Comparison of ENCODE assay signal across 11 cellular contexts in the genomic region with DNA sequence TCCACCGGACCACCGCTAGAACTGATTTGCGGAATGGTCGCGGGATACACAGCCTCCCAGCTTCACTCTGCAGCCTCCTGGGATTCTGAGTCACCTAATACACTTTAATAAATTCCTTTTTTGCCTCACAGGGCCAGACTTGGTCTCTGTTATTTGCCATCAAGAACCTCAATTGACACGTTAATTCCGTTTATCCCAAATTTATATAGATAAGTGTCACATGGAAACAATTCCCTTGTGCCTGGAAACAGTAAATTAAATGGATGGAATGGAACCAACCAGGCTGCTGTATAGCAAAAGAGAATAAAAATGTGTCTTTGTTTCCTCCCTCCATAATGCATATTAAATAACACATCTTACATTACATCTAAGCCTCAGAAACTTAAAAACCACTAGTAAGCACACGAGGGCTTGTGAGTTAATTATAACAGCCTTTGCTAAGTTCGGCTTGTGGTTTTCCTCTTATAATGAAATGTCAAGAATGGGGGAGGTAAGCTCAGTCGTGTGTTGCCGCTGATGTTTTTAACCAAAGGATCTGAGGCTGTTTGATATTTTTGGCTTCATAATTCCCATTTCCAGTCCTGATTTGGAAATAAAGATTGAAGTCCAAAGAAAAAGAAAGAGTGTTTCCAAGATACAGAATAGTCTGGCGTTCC. TPM values are rescaled to one million over a fixed set of nuclear protein-coding genes. Genes with fewer than 3 reads are reported as not detected.
DNase-seq lines count a peak whose midpoint lies in the region; ATAC-seq and TF ChIP-seq lines count a peak whose summit lies in the region.
"Had no signal": no experiment of that assay in that cellular context is flagged by ENCODE, and none has a peak within 500 bp of the region (broad histone marks: within the 10 kb centered on the region; RNA-seq: fewer than 3 reads in every experiment).

No MANE protein-coding gene starts in this region.

- H3K27me3 ChIP-seq in sigmoid colon, result peaks cover 0 to 8% (median 0%) of the 10 kb centered on the region in 3 donors
- H3K27me3 ChIP-seq: upper lobe of left lung had no signal

- ATAC-seq in GM18909 (IDR thresholded peaks at IDR 0.05; ENCODE audit: poor library complexity, unreplicated experiment) (peak; percentile 60), HG02938 (IDR thresholded peaks at IDR 0.05; ENCODE audit: unreplicated experiment) (peak; percentile 47)
- ATAC-seq in stimulated activated memory B cell treated with anti-CD40 and anti-IgM and Interleukin-4, amounts not matched to agents 10 μg/mL and 1 μg/mL and 100 μg/mL, for 72 hours, result peak; percentile 75
- ATAC-seq in activated CD4-positive, CD25-positive, alpha-beta regulatory T cell treated with anti-CD3 and anti-CD28 coated beads, Interleukin-2, amount 50 U/mL, for 24 hours, result no peak

- peaks cover 11% of the 10 kb centered on the region for H3K36me3 Mint-ChIP-seq in stimulated activated memory B cell treated with anti-CD40 and anti-IgM and Interleukin-4, amounts not matched to agents 10 μg/mL and 1 μg/mL and 100 μg/mL, for 72 hours

- H3K27ac ChIP-seq in sigmoid colon, result no peak overlapping the region
- H3K27ac ChIP-seq: upper lobe of left lung had no signal

- intact Hi-C loops in sigmoid colon (cut with DNase I), result loop anchor here (5.0 kb wide), 1 partner anchor 49 kb away; no protein-coding TSS in a partner anchor

- no peak for TF ChIP-seq POLR2A in sigmoid colon (IDR thresholded peaks at IDR 0.05)

- peak overlapping the region; percentile 58 for H3K4me3 Mint-ChIP-seq in stimulated activated memory B cell treated with anti-CD40 and anti-IgM and Interleukin-4, amounts not matched to agents 10 μg/mL and 1 μg/mL and 100 μg/mL, for 72 hours

- peaks cover 9% of the 10 kb centered on the region for H3K9me3 Mint-ChIP-seq in stimulated activated memory B cell treated with anti-CD40 and anti-IgM and Interleukin-4, amounts not matched to agents 10 μg/mL and 1 μg/mL and 100 μg/mL, for 72 hours

- no peaks in the 10 kb centered on the region for H3K36me3 ChIP-seq in sigmoid colon
- H3K36me3 ChIP-seq: upper lobe of left lung had no signal

- no peak for TF ChIP-seq EP300 in sigmoid colon (IDR thresholded peaks at IDR 0.05)

- peaks cover 63% of the 10 kb centered on the region for H3K4me1 Mint-ChIP-seq in stimulated activated memory B cell treated with anti-CD40 and anti-IgM and Interleukin-4, amounts not matched to agents 10 μg/mL and 1 μg/mL and 100 μg/mL, for 72 hours

- no peaks in the 10 kb centered on the region for H3K9me3 ChIP-seq in sigmoid colon
- H3K9me3 ChIP-seq: upper lobe of left lung had no signal

- peaks cover 0 to 7% (median 5%) of the 10 kb centered on the region in 4 donors for H3K4me1 ChIP-seq in sigmoid colon

- TF ChIP-seq CTCF in sigmoid colon (IDR thresholded peaks at IDR 0.05), result no peak

- H3K4me3 ChIP-seq in sigmoid colon, result no peak overlapping the region
- H3K4me3 ChIP-seq: upper lobe of left lung had no signal

- peaks cover 11% of the 10 kb centered on the region for H3K27me3 Mint-ChIP-seq in stimulated activated memory B cell treated with anti-CD40 and anti-IgM and Interleukin-4, amounts not matched to agents 10 μg/mL and 1 μg/mL and 100 μg/mL, for 72 hours

- peak; percentile 77 for DNase-seq in SIG-M5 treated with dmso at 0.1 percent for 504 hours (lab: John Stamatoyannopoulos, UW; ENCODE audit: unreplicated experiment)
- DNase-seq in NCI-H510A (lab: John Stamatoyannopoulos, UW), result no peak
- DNase-seq in sigmoid colon, result no peak
- DNase-seq: anterior cingulate cortex, mesendoderm, NCI-H2081 treated with DMSO at 0.1 percent for 48 hours, upper lobe of left lung had no signal

- H3K27ac Mint-ChIP-seq in stimulated activated memory B cell treated with anti-CD40 and anti-IgM and Interleukin-4, amounts not matched to agents 10 μg/mL and 1 μg/mL and 100 μg/mL, for 72 hours, result peak overlapping the region; percentile 77

- 65 to 84% methylated on average over 12 of the region's 12 CpGs for WGBS in sigmoid colon, 2 donors

RNA-seq across cellular contexts. Expression of a gene that starts 52.1 kb away (rescaled TPM):
- total RNA-seq in sigmoid colon, result 10 to 100 TPM in 1 of 4 donors, 1 to 10 TPM in 3; 1.4 to 34.5 (median 3.2) TPM
- under 1 TPM; 0.23 to 0.60 (median 0.55) TPM for polyA plus RNA-seq in sigmoid colon

Comparison
In these comparisons a context has a peak if more than half of its experiments do, and no peak if none do; other contexts are left out.
1. ATAC-seq: peak in GM18909 (single experiment), HG02938 (single experiment) and stimulated activated memory B cell treated with anti-CD40 and anti-IgM and Interleukin-4, amounts not matched to agents 10 μg/mL and 1 μg/mL and 100 μg/mL, for 72 hours (single experiment); none in activated CD4-positive, CD25-positive, alpha-beta regulatory T cell treated with anti-CD3 and anti-CD28 coated beads, Interleukin-2, amount 50 U/mL, for 24 hours (0 of 2).